Comparison of ENCODE assay signal across 11 cellular contexts in genomic region chr22:28027453-28028448, GRCh38.
A peak's percentile ranks its signal among the peaks of the same experiment; 100 is the strongest.
DNase-seq lines count a peak whose midpoint lies in the region; ATAC-seq and TF ChIP-seq lines count a peak whose summit lies in the region.
"Had no signal": no experiment of that assay in that cellular context is flagged by ENCODE, and none has a peak within 500 bp of the region (broad histone marks: within the 10 kb centered on the region; RNA-seq: fewer than 3 reads in every experiment).

No MANE protein-coding gene starts in this region.

- H3K9me3 Mint-ChIP-seq in osteocyte (ENCODE audit: unreplicated experiment) = no peaks in the 10 kb centered on the region
- H3K9me3 Mint-ChIP-seq: type B pancreatic cell had no signal

- H3K4me1 ChIP-seq in cardiac muscle cell (ENCODE audit: low read depth) (peaks cover 23% of the 10 kb centered on the region), aorta (ENCODE audit: control insufficient read depth in 1 of 2, insufficient read depth in 2 of 2, low read length in 2 of 2) (no peaks in the 10 kb centered on the region)

- H3K4me3 Mint-ChIP-seq in osteocyte (ENCODE audit: unreplicated experiment) = no peak overlapping the region
- H3K4me3 Mint-ChIP-seq: type B pancreatic cell had no signal

- no peaks in the 10 kb centered on the region for H3K27me3 Mint-ChIP-seq in osteocyte (ENCODE audit: unreplicated experiment)
- H3K27me3 Mint-ChIP-seq: type B pancreatic cell had no signal

- no peak overlapping the region for H3K4me3 ChIP-seq in cardiac muscle cell
- no peak overlapping the region for H3K4me3 ChIP-seq in aorta (ENCODE audit: low read length in 2 of 2)

- H3K27ac ChIP-seq in cardiac muscle cell = peak overlapping the region; percentile 54
- peak overlapping the region in 1 of 2 donors; percentile 17 for H3K27ac ChIP-seq in aorta (ENCODE audit: low read depth in 1 of 2, low read length in 2 of 2)

- intact Hi-C loops in aorta (cut with DNase I) = loop anchor here (10.0 kb wide), 1 partner anchor 797 kb away; no protein-coding TSS in a partner anchor

- DNase-seq in activated effector memory CD4-positive, alpha-beta T cell treated with anti-CD3 and anti-CD28 coated beads, Interleukin-2, amount 50 U/mL, for 16 hours = peak; percentile 55
- DNase-seq in activated effector memory CD4-positive, alpha-beta T cell treated with Interleukin-2 at 50 U/mL for 16 hours = no peak
- DNase-seq in cardiac muscle cell (ENCODE audit: low read depth in 1 of 2, low spot score in 1 of 2) = peak in 1 of 2 donors; percentile 41
- DNase-seq in osteocyte (ENCODE audit: extremely low spot score, unreplicated experiment) = peak; percentile 59
- peak in 1 of 2 donors; percentile 54 for DNase-seq in aorta
- DNase-seq: DMS153, hypothalamus had no signal

- H3K36me3 Mint-ChIP-seq in osteocyte (ENCODE audit: unreplicated experiment) = peaks cover 5% of the 10 kb centered on the region
- H3K36me3 Mint-ChIP-seq: type B pancreatic cell had no signal

- ATAC-seq in aorta (ENCODE audit: low FRiP score) (peak; percentile 44), HG02852 (IDR thresholded peaks at IDR 0.05; ENCODE audit: unreplicated experiment) (no peak), GM19463 (IDR thresholded peaks at IDR 0.05; ENCODE audit: unreplicated experiment) (no peak), GM21528 (IDR thresholded peaks at IDR 0.05; ENCODE audit: low FRiP score, unreplicated experiment) (no peak)

- H3K36me3 ChIP-seq in cardiac muscle cell (no peaks in the 10 kb centered on the region), aorta (ENCODE audit: control insufficient read depth in 1 of 2, insufficient read depth in 2 of 2, low read length in 1 of 2) (no peaks in the 10 kb centered on the region)

- peaks cover 13% of the 10 kb centered on the region for H3K4me1 Mint-ChIP-seq in osteocyte (ENCODE audit: unreplicated experiment)

- 18 to 29% methylated on average over 13 of the region's 13 CpGs for WGBS in aorta, 2 donors

- no peak for TF ChIP-seq CTCF in cardiac muscle cell (IDR thresholded peaks at IDR 0.05; ENCODE audit: low read depth, low read length)
- TF ChIP-seq CTCF in osteocyte (IDR thresholded peaks at IDR 0.05) = no peak

- H3K27me3 ChIP-seq in cardiac muscle cell (no peaks in the 10 kb centered on the region), aorta (ENCODE audit: control insufficient read depth in 1 of 2, insufficient read depth in 2 of 2, low read length in 1 of 2) (no peaks in the 10 kb centered on the region)

- H3K9me3 ChIP-seq in cardiac muscle cell (ENCODE audit: low read depth) (no peaks in the 10 kb centered on the region), aorta (ENCODE audit: control insufficient read depth, low read length) (no peaks in the 10 kb centered on the region)

- H3K27ac Mint-ChIP-seq in osteocyte (ENCODE audit: unreplicated experiment) = no peak overlapping the region
- H3K27ac Mint-ChIP-seq: type B pancreatic cell had no signal
